Comparison of ENCODE assay signal across 9 cellular contexts in genomic region chr9:38045939-38046338, GRCh38. TPM values are rescaled to one million over a fixed set of nuclear protein-coding genes. Genes with fewer than 3 reads are reported as not detected.
A peak's percentile ranks its signal among the peaks of the same experiment; 100 is the strongest.
DNase-seq lines count a peak whose midpoint lies in the region; ATAC-seq, FAIRE-seq and TF ChIP-seq lines count a peak whose summit lies in the region.
"Not testable (repeated sequence)": the region's sequence is repeated elsewhere in the genome, so short reads cannot be mapped to it uniquely, and the experiment has no call there.
"Had no signal": no experiment of that assay in that cellular context is flagged by ENCODE, and none has a peak within 500 bp of the region (broad histone marks: within the 10 kb centered on the region; RNA-seq: fewer than 3 reads in every experiment).

No MANE protein-coding gene starts in this region.

- H3K9me2 ChIP-seq in GM23248 (ENCODE audit: insufficient read depth); PC-3 (replicated peaks; ENCODE audit: low read length): not testable (repeated sequence)

- intact Hi-C loops in PC-3 (cut with micrococcal nuclease): loop anchor here (1.0 to 5.0 kb wide), 3 partner anchors 13 to 39 kb away; no protein-coding TSS in a partner anchor
- intact Hi-C loops in adrenal gland (cut with DNase I); prostate gland (cut with DNase I); transverse colon (cut with DNase I; ENCODE audit: low total_unique reads): not testable (repeated sequence)

- H3K9me3 Mint-ChIP-seq in endodermal cell, mesothelial cell of epicardium: not testable (repeated sequence)

- peak overlapping the region; percentile 70 for H3K27ac Mint-ChIP-seq in endodermal cell
- H3K27ac Mint-ChIP-seq in mesothelial cell of epicardium: peak overlapping the region; percentile 94

- H3K4me1 Mint-ChIP-seq in endodermal cell (peaks cover 41% of the 10 kb centered on the region), mesothelial cell of epicardium (peaks cover 70% of the 10 kb centered on the region)

- not testable (repeated sequence) for DNase-seq in GM23248; PC-3; adrenal gland; endodermal cell; keratinocyte (ENCODE audit: low read depth, low spot score); mesothelial cell of epicardium (ENCODE audit: low spot score in 2 of 2, unreplicated experiment in 2 of 2); transverse colon
- peak; percentile 39 for DNase-seq in prostate gland (ENCODE audit: low spot score)

- peaks cover 39% of the 10 kb centered on the region for H3K4me1 ChIP-seq in GM23248 (ENCODE audit: insufficient read depth)
- H3K4me1 ChIP-seq in PC-3 (ENCODE audit: insufficient read depth, low read length): peaks cover 55% of the 10 kb centered on the region
- peaks cover 17 to 24% of the 10 kb centered on the region in 2 donors for H3K4me1 ChIP-seq in adrenal gland (replicated peaks in 1 of 2)
- peaks cover 13% of the 10 kb centered on the region for H3K4me1 ChIP-seq in endodermal cell (ENCODE audit: control insufficient read depth, insufficient read depth, low read length)
- H3K4me1 ChIP-seq in keratinocyte (ENCODE audit: control insufficient read depth, extremely low read depth, insufficient read depth, low read length): peaks cover 78% of the 10 kb centered on the region
- H3K4me1 ChIP-seq in prostate gland (replicated peaks): peaks cover 38% of the 10 kb centered on the region
- H3K4me1 ChIP-seq in transverse colon: peaks cover 17 to 45% (median 31%) of the 10 kb centered on the region in 4 donors

- H3K27me3 Mint-ChIP-seq in endodermal cell (ENCODE audit: insufficient read depth); mesothelial cell of epicardium (ENCODE audit: low read depth): not testable (repeated sequence)

- dilution Hi-C loops in keratinocyte (cut with MboI; ENCODE audit: extremely low pct_ligation_motif_present, low sequenced_read_pairs): not testable (repeated sequence)

- not testable (repeated sequence) for BruUV-seq in PC-3 (replicated peaks; lab: Mats Ljungman, UMichigan)

- H3K79me2 ChIP-seq in GM23248 (ENCODE audit: insufficient read depth) (peaks cover 85% of the 10 kb centered on the region), PC-3 (ENCODE audit: low read length) (peaks cover 84% of the 10 kb centered on the region), keratinocyte (ENCODE audit: control insufficient read depth, insufficient read depth, low read length) (peaks cover 66% of the 10 kb centered on the region)

- not testable (repeated sequence) for TF ChIP-seq EP300 in transverse colon (IDR thresholded peaks at IDR 0.05; ENCODE audit: low read depth)

- CTCF ChIA-PET in PC-3 (lab: Charles Lee): interaction anchor here (0.6 kb wide), 1 partner anchor 132 kb away, joined by 19 read pairs; no protein-coding TSS in a partner anchor

- TF ChIP-seq POLR2A in adrenal gland (IDR thresholded peaks at IDR 0.05); prostate gland (IDR thresholded peaks at IDR 0.05); transverse colon (IDR thresholded peaks at IDR 0.05): not testable (repeated sequence)

- H3K4me2 ChIP-seq in GM23248 (ENCODE audit: unreplicated experiment): peak overlapping the region; percentile 83
- peak overlapping the region; percentile 86 for H3K4me2 ChIP-seq in PC-3 (ENCODE audit: low read length)
- peak overlapping the region; percentile 84 for H3K4me2 ChIP-seq in keratinocyte (ENCODE audit: control insufficient read depth, extremely low read depth, insufficient read depth, low read depth, low read length)

- H3K9me1 ChIP-seq in keratinocyte (ENCODE audit: control insufficient read depth, extremely low read depth, insufficient read depth, low read length): not testable (repeated sequence)

- not testable (repeated sequence) for H4K20me1 ChIP-seq in GM23248 (ENCODE audit: insufficient read depth); PC-3 (ENCODE audit: low read length); keratinocyte (ENCODE audit: control insufficient read depth, extremely low read depth, insufficient read depth, low read length)

- peaks cover 31% of the 10 kb centered on the region for H3K36me3 Mint-ChIP-seq in endodermal cell (ENCODE audit: low read depth)
- H3K36me3 Mint-ChIP-seq in mesothelial cell of epicardium: not testable (repeated sequence)

- H3F3A ChIP-seq in GM23248 (ENCODE audit: insufficient read depth) (peaks cover 35% of the 10 kb centered on the region), PC-3 (ENCODE audit: low read length, unreplicated experiment) (peaks cover 19% of the 10 kb centered on the region)

- POLR2A ChIA-PET in PC-3 (lab: Charles Lee; ENCODE audit: unreplicated experiment): not testable (repeated sequence)

- not testable (repeated sequence) for TF ChIP-seq CTCF in PC-3 (conservative IDR thresholded peaks at IDR 0.05; ENCODE audit: low read depth, low read length); adrenal gland (IDR thresholded peaks at IDR 0.05); endodermal cell (conservative IDR thresholded peaks at IDR 0.05); keratinocyte (optimal IDR thresholded peaks at IDR 0.05 in 1 of 3, IDR thresholded peaks at IDR 0.05 in 1 of 3, conservative IDR thresholded peaks at IDR 0.05 in 1 of 3; ENCODE audit: extremely low read depth in 1 of 3, insufficient read depth in 2 of 3, low read length in 3 of 3); mesothelial cell of epicardium (IDR thresholded peaks at IDR 0.05; ENCODE audit: unreplicated experiment); prostate gland (IDR thresholded peaks at IDR 0.05); transverse colon (IDR thresholded peaks at IDR 0.05)

- WGBS in GM23248 (ENCODE audit: low coverage in 1 of 2, low lambda C conversion rate in 2 of 2, missing lambda C conversion rate in 2 of 2), 2 experiments: 95 to 97% methylated on average over 10 of the region's 10 CpGs
- 87 to 94% (median 91%) methylated on average over 10 of the region's 10 CpGs for WGBS in adrenal gland, 4 donors
- WGBS in endodermal cell (ENCODE audit: insufficient coverage in 1 of 2, insufficient read length in 1 of 2), 2 experiments: 94 to 95% methylated on average over 9 to 10 of the region's 10 CpGs
- WGBS in prostate gland: 54% methylated on average over 10 of the region's 10 CpGs
- WGBS in transverse colon (ENCODE audit: low coverage in 1 of 2), 2 donors: 74 to 82% methylated on average over 10 of the region's 10 CpGs

- H3K27ac ChIP-seq in GM23248 (peak overlapping the region; percentile 87), PC-3 (ENCODE audit: low read length) (peak overlapping the region; percentile 99), adrenal gland (peak overlapping the region in 3 of 5 donors; percentile 63 to 93 (median 85)), keratinocyte (ENCODE audit: control insufficient read depth, insufficient read depth, low read length) (peak overlapping the region; percentile 58), prostate gland (peak overlapping the region; percentile 43 to 76), transverse colon (peak overlapping the region; percentile 81 to 87 (median 83))
- H3K27ac ChIP-seq in endodermal cell (ENCODE audit: low read depth, low read length): not testable (repeated sequence)

- FAIRE-seq in keratinocyte (lab: Jason Lieb, UNC): not testable (repeated sequence)

- not testable (repeated sequence) for H3K9me3 ChIP-seq in GM23248 (ENCODE audit: low read depth); PC-3 (ENCODE audit: low read length); adrenal gland (replicated peaks in 1 of 3); endodermal cell (ENCODE audit: control insufficient read depth, low read length); keratinocyte (ENCODE audit: control insufficient read depth, low read depth, low read length); prostate gland; transverse colon

- not testable (repeated sequence) for H2AFZ ChIP-seq in GM23248; PC-3 (ENCODE audit: low read length); keratinocyte (ENCODE audit: control insufficient read depth, low read length)

- not testable (repeated sequence) for ATAC-seq in PC-3

- H3K9ac ChIP-seq in GM23248: 0 out of 2 replicates have a peak overlapping the region, but pooled peaks have one; percentile 68
- H3K9ac ChIP-seq in PC-3 (ENCODE audit: low read length): peak overlapping the region; percentile 89
- H3K9ac ChIP-seq in endodermal cell (ENCODE audit: extremely low read depth, low read length, poor library complexity, severe bottlenecking): not testable (repeated sequence)
- H3K9ac ChIP-seq in keratinocyte (ENCODE audit: control insufficient read depth, extremely low read depth, insufficient read depth, low read length): peak overlapping the region; percentile 42

- H3K4me3 ChIP-seq in GM23248; adrenal gland; endodermal cell (ENCODE audit: low read length); keratinocyte (ENCODE audit: control insufficient read depth in 2 of 3, extremely low read depth in 1 of 3, insufficient read depth in 2 of 3, low read depth in 1 of 3, low read length in 3 of 3); prostate gland; transverse colon: not testable (repeated sequence)
- peak overlapping the region; percentile 58 for H3K4me3 ChIP-seq in PC-3 (ENCODE audit: low read length)

- not testable (repeated sequence) for H3K36me3 ChIP-seq in GM23248 (ENCODE audit: low read depth); adrenal gland (replicated peaks in 1 of 2); keratinocyte (ENCODE audit: control insufficient read depth in 2 of 2, extremely low read depth in 1 of 2, insufficient read depth in 2 of 2, low read length in 2 of 2); prostate gland; transverse colon
- H3K36me3 ChIP-seq in PC-3 (ENCODE audit: low read depth, low read length) (peaks cover 10% of the 10 kb centered on the region; the same call in 1 of the 2 replicates), endodermal cell (ENCODE audit: control insufficient read depth, insufficient read depth, low read length) (peaks cover 42% of the 10 kb centered on the region)

- H3K27me3 ChIP-seq in GM23248 (replicated peaks; ENCODE audit: insufficient read depth); PC-3 (ENCODE audit: low read length); adrenal gland; endodermal cell (ENCODE audit: control insufficient read depth, insufficient read depth, low read length, poor library complexity, severe bottlenecking); keratinocyte (ENCODE audit: control insufficient read depth, extremely low read depth, insufficient read depth, low read length); prostate gland (replicated peaks; ENCODE audit: insufficient read depth); transverse colon: not testable (repeated sequence)

- in situ Hi-C loops in GM23248 (cut with MboI); transverse colon (cut with MboI; ENCODE audit: low pct_ligation_motif_present in 1 of 4, low pct_unique_long_range_greater_than_20kb in 1 of 4, low sequenced_read_pairs in 3 of 4): not testable (repeated sequence)

- not testable (repeated sequence) for H3K4me3 Mint-ChIP-seq in endodermal cell, mesothelial cell of epicardium

RNA-seq across cellular contexts. Expression of gene SHB, which starts 23.1 kb away (rescaled TPM):
- total RNA-seq in GM23248 (2014; rRNA removed; shearing (Covaris generic)): 9.9 and 11.1 TPM in 2 replicates
- polyA plus RNA-seq in GM23248 (2016; fragmentation: Nextera tagmentation; extraction: Ambion mirVana) (3.9 and 4.4 TPM in 2 replicates), adrenal gland (1 to 10 TPM; 6.0 to 7.9 (median 6.8) TPM), keratinocyte (9.4 to 18.0 TPM (median 10.9 TPM) in 3 replicates)
- total RNA-seq in PC-3 (2014; rRNA removed) (56.4 and 77.1 TPM in 2 replicates), adrenal gland (10 to 100 TPM in 6 of 8 donors, 1 to 10 TPM in 2; 5.8 to 21.2 (median 14.2) TPM), endodermal cell (10 to 100 TPM; 28.1 to 38.1 TPM), mesothelial cell of epicardium (33.7 to 35.5 TPM (median 35.4 TPM) in 3 replicates), prostate gland (10 to 100 TPM; 53.2 to 54.8 TPM), transverse colon (10 to 100 TPM; 11.9 to 33.7 (median 22.2) TPM)
- polyA plus RNA-seq in endodermal cell (2013, experiment 1 of 2): 10.8 TPM
- polyA plus RNA-seq in endodermal cell (2013, experiment 2 of 2): 12.5 TPM
- 10.8 TPM for polyA plus RNA-seq in keratinocyte (2011; ENCODE audit: low read depth)
- 9.2 and 13.0 TPM in 2 replicates for polyA plus RNA-seq in keratinocyte (2011; cell fraction: cytosol; rRNA removed)
- 12.5 and 15.5 TPM in 2 replicates for polyA plus RNA-seq in keratinocyte (2011; cell fraction: nucleus; rRNA removed)
- 19.8 and 20.4 TPM in 2 replicates for polyA plus RNA-seq in keratinocyte (2012; ENCODE audit: low replicate concordance)
- 11.6 to 24.3 TPM (median 12.2 TPM) in 3 replicates for polyA minus RNA-seq in keratinocyte
- 17.5 TPM for polyA minus RNA-seq in keratinocyte (2011; cell fraction: cytosol; rRNA and poly(A)+ RNA removed)
- polyA minus RNA-seq in keratinocyte (2011; cell fraction: nucleus; rRNA and poly(A)+ RNA removed): 17.8 and 18.4 TPM in 2 replicates
- total RNA-seq: activated CD4-positive, alpha-beta T cell treated with anti-CD3 and anti-CD28 coated beads, Interleukin-2, amount 10 ng/mL, durations not matched to agents 7 days and 5 days had no signal
